In genomic region chr4:111066001-111066400, GRCh38 we compare ENCODE assay signal across 17 cellular contexts.
"Had no signal": no experiment of that assay in that cellular context is flagged by ENCODE, and none has a peak within 500 bp of the region (broad histone marks: within the 10 kb centered on the region; RNA-seq: fewer than 3 reads in every experiment).

No MANE protein-coding gene starts in this region.

- H3K36me3 Mint-ChIP-seq: activated naive CD8-positive, alpha-beta T cell treated with anti-CD3 and anti-CD28 coated beads, Interleukin-2, amount 10 ng/mL, durations not matched to agents 7 days and 5 days had no signal

- H3K27ac ChIP-seq: cardiac muscle cell, psoas muscle, thoracic aorta had no signal

- ATAC-seq: activated T-cell treated with anti-CD3 and anti-CD28 coated beads, Interleukin-2, amount 50 U/mL, for 72 hours; mucosa of descending colon; psoas muscle; stimulated activated naive CD8-positive, alpha-beta T cell treated with anti-CD3 and anti-CD28 coated beads, Interleukin-15, amount 100 ng/mL, for 72 hours had no signal

- H3K27me3 Mint-ChIP-seq: activated CD4-positive, alpha-beta memory T cell treated with anti-CD3 and anti-CD28 coated beads, Interleukin-2, amount 10 ng/mL, durations not matched to agents 7 days and 5 days; activated naive CD8-positive, alpha-beta T cell treated with anti-CD3 and anti-CD28 coated beads, Interleukin-2, amount 10 ng/mL, durations not matched to agents 7 days and 5 days; stimulated activated naive CD8-positive, alpha-beta T cell treated with anti-CD3 and anti-CD28 coated beads, Interleukin-15, amount 100 ng/mL, for 72 hours had no signal

- H3K27me3 ChIP-seq: cardiac muscle cell had no signal

- H3K4me3 Mint-ChIP-seq: activated CD4-positive, alpha-beta memory T cell treated with anti-CD3 and anti-CD28 coated beads, Interleukin-2, amount 10 ng/mL, durations not matched to agents 7 days and 5 days; activated naive CD8-positive, alpha-beta T cell treated with anti-CD3 and anti-CD28 coated beads, Interleukin-2, amount 10 ng/mL, durations not matched to agents 7 days and 5 days; activated T-cell treated with anti-CD3 and anti-CD28 coated beads, Interleukin-2, amount 50 U/mL, for 72 hours; nephron; stimulated activated naive CD8-positive, alpha-beta T cell treated with anti-CD3 and anti-CD28 coated beads, Interleukin-15, amount 100 ng/mL, for 72 hours had no signal

- H3K27ac Mint-ChIP-seq: activated CD4-positive, alpha-beta memory T cell treated with anti-CD3 and anti-CD28 coated beads, Interleukin-2, amount 10 ng/mL, durations not matched to agents 7 days and 5 days; activated naive CD8-positive, alpha-beta T cell treated with anti-CD3 and anti-CD28 coated beads, Interleukin-2, amount 10 ng/mL, durations not matched to agents 7 days and 5 days; activated T-cell treated with anti-CD3 and anti-CD28 coated beads, Interleukin-2, amount 50 U/mL, for 72 hours; nephron; stimulated activated naive CD8-positive, alpha-beta T cell treated with anti-CD3 and anti-CD28 coated beads, Interleukin-15, amount 100 ng/mL, for 72 hours had no signal

- FAIRE-seq: colon had no signal

- H3K9me3 ChIP-seq: mucosa of descending colon, psoas muscle, thoracic aorta had no signal

- H3K4me1 ChIP-seq: psoas muscle had no signal

- H3K36me3 ChIP-seq: cardiac muscle cell, thoracic aorta had no signal

- H3K4me1 Mint-ChIP-seq: activated CD4-positive, alpha-beta memory T cell treated with anti-CD3 and anti-CD28 coated beads, Interleukin-2, amount 10 ng/mL, durations not matched to agents 7 days and 5 days; activated naive CD8-positive, alpha-beta T cell treated with anti-CD3 and anti-CD28 coated beads, Interleukin-2, amount 10 ng/mL, durations not matched to agents 7 days and 5 days; nephron; stimulated activated naive CD8-positive, alpha-beta T cell treated with anti-CD3 and anti-CD28 coated beads, Interleukin-15, amount 100 ng/mL, for 72 hours had no signal

- H3K9me3 Mint-ChIP-seq: activated CD4-positive, alpha-beta memory T cell treated with anti-CD3 and anti-CD28 coated beads, Interleukin-2, amount 10 ng/mL, durations not matched to agents 7 days and 5 days; activated naive CD8-positive, alpha-beta T cell treated with anti-CD3 and anti-CD28 coated beads, Interleukin-2, amount 10 ng/mL, durations not matched to agents 7 days and 5 days; activated T-cell treated with anti-CD3 and anti-CD28 coated beads, Interleukin-2, amount 50 U/mL, for 72 hours; nephron; stimulated activated naive CD8-positive, alpha-beta T cell treated with anti-CD3 and anti-CD28 coated beads, Interleukin-15, amount 100 ng/mL, for 72 hours had no signal

- H3K4me3 ChIP-seq: cardiac muscle cell, mucosa of descending colon, psoas muscle, thoracic aorta had no signal

- DNase-seq: activated CD4-positive, alpha-beta memory T cell treated with anti-CD3 and anti-CD28 coated beads, Interleukin-2, amount 10 ng/mL, durations not matched to agents 7 days and 5 days; activated gamma-delta T cell treated with Interleukin-2 at 50 U/mL for 16 hours; activated naive CD8-positive, alpha-beta T cell treated with anti-CD3 and anti-CD28 coated beads, Interleukin-2, amount 10 ng/mL, durations not matched to agents 7 days and 5 days; activated T-cell treated with anti-CD3 and anti-CD28 coated beads, Interleukin-2, amount 50 U/mL, for 72 hours; anterior cingulate cortex; hypothalamus; mucosa of descending colon; occipital lobe; psoas muscle; stimulated activated CD4-positive, alpha-beta T cell treated with anti-CD3 and anti-CD28 coated beads, Interleukin-15, amount 100 ng/mL, for 24 hours; stimulated activated CD4-positive, alpha-beta T cell treated with anti-CD3 and anti-CD28 coated beads, Interleukin-4, amount 100 ng/mL, for 4 hours; stimulated activated naive CD8-positive, alpha-beta T cell treated with anti-CD3 and anti-CD28 coated beads, Interleukin-15, amount 100 ng/mL, for 72 hours; T-helper 9 cell had no signal
